ENCODE assay signal across 14 cellular contexts in genomic region chr1:198265073-198265661, GRCh38.
DNase-seq lines count a peak whose midpoint lies in the region; ATAC-seq, FAIRE-seq and TF ChIP-seq lines count a peak whose summit lies in the region.
"Had no signal": no experiment of that assay in that cellular context is flagged by ENCODE, and none has a peak within 500 bp of the region (broad histone marks: within the 10 kb centered on the region; RNA-seq: fewer than 3 reads in every experiment).

No MANE protein-coding gene starts in this region.

- H3K9me3 Mint-ChIP-seq in CD4-positive, alpha-beta T cell: no peaks in the 10 kb centered on the region

- CTCF ChIA-PET in endothelial cell of umbilical vein (lab: Charles Lee): interaction anchor here (0.8 to 1.6 kb wide), 7 partner anchors 11 to 109 kb away, joined by 3 to 12 read pairs (median 4); partner anchors contain the start of gene NEK7
- CTCF ChIA-PET in PC-9 (lab: Charles Lee): no interaction called here
- CTCF ChIA-PET in CD4-positive, alpha-beta T cell (lab: Charles Lee): interaction anchor here (0.7 to 1.0 kb wide), 2 partner anchors 11 to 18 kb away, joined by 3 read pairs; no protein-coding TSS in a partner anchor

- TF ChIP-seq CTCF in endothelial cell of umbilical vein (IDR thresholded peaks at IDR 0.05; ENCODE audit: extremely low read depth in 1 of 2, insufficient read depth in 1 of 2, low read depth in 1 of 2, low read length in 2 of 2) (no peak), osteoblast (IDR thresholded peaks at IDR 0.05; ENCODE audit: extremely low read depth, low read depth, low read length) (no peak), PC-9 (conservative IDR thresholded peaks at IDR 0.05) (no peak)
- no peak for TF ChIP-seq CTCF in CD4-positive, alpha-beta T cell (IDR thresholded peaks at IDR 0.05)

- POLR2A ChIA-PET in endothelial cell of umbilical vein (lab: Charles Lee) (interaction anchor here (0.6 kb wide), 1 partner anchor 110 kb away, joined by 3 read pairs; no protein-coding TSS in a partner anchor), PC-9 (lab: Charles Lee; ENCODE audit: unreplicated experiment) (no interaction called here)
- POLR2A ChIA-PET in CD4-positive, alpha-beta T cell (lab: Charles Lee): interaction anchor here (1.3 to 1.5 kb wide), 2 partner anchors 10 to 425 kb away, joined by 4 read pairs; no protein-coding TSS in a partner anchor

- no peak overlapping the region for H3K4me3 ChIP-seq in endothelial cell of umbilical vein (replicated peaks in 1 of 3; ENCODE audit: insufficient read depth in 1 of 3, low read depth in 1 of 3, low read length in 3 of 3)
- no peak overlapping the region for H3K4me3 ChIP-seq in osteoblast (ENCODE audit: insufficient read depth, low read length)
- H3K4me3 ChIP-seq in PC-9: no peak overlapping the region

- no peak overlapping the region for H2AFZ ChIP-seq in endothelial cell of umbilical vein (ENCODE audit: low read depth, low read length)
- H2AFZ ChIP-seq in osteoblast (ENCODE audit: low read length): no peak overlapping the region
- H2AFZ ChIP-seq in PC-9: no peak overlapping the region

- H3K27me3 Mint-ChIP-seq in CD4-positive, alpha-beta T cell: no peaks in the 10 kb centered on the region

- dilution Hi-C loops in endothelial cell of umbilical vein (cut with MboI; ENCODE audit: extremely low pct_ligation_motif_present, low sequenced_read_pairs): no loop called here

- no peaks in the 10 kb centered on the region for H3K9me3 ChIP-seq in endothelial cell of umbilical vein (replicated peaks; ENCODE audit: control insufficient read depth, insufficient read depth, low read length)
- no peaks in the 10 kb centered on the region for H3K9me3 ChIP-seq in osteoblast (ENCODE audit: low read depth, low read length)
- H3K9me3 ChIP-seq in PC-9 (ENCODE audit: insufficient read depth, low read depth): no peaks in the 10 kb centered on the region
- H3K9me3 ChIP-seq in CD4-positive, alpha-beta T cell (ENCODE audit: control insufficient read depth, low read length): no peaks in the 10 kb centered on the region

- H3K9ac ChIP-seq in endothelial cell of umbilical vein (replicated peaks; ENCODE audit: extremely low read depth, insufficient read depth, low read length): no peak overlapping the region

- H3K4me1 ChIP-seq in endothelial cell of umbilical vein (ENCODE audit: control insufficient read depth, extremely low read depth, insufficient read depth, low read length) (peaks cover 42% of the 10 kb centered on the region), osteoblast (ENCODE audit: insufficient read depth, low read length) (peaks cover 40% of the 10 kb centered on the region), PC-9 (replicated peaks; ENCODE audit: insufficient read depth) (no peaks in the 10 kb centered on the region)

- BruUV-seq in endothelial cell of umbilical vein (replicated peaks; lab: Mats Ljungman, UMichigan) (no TSS peak), PC-9 (replicated peaks; lab: Mats Ljungman, UMichigan) (no TSS peak)

- H3K36me3 Mint-ChIP-seq in CD4-positive, alpha-beta T cell (ENCODE audit: low read depth): peaks cover 16% of the 10 kb centered on the region

- no peaks in the 10 kb centered on the region for H3K27me3 ChIP-seq in endothelial cell of umbilical vein (ENCODE audit: control insufficient read depth in 2 of 2, insufficient read depth in 2 of 2, low read length in 2 of 2)
- H3K27me3 ChIP-seq in osteoblast (ENCODE audit: insufficient read depth, low read length): no peaks in the 10 kb centered on the region
- H3K27me3 ChIP-seq in PC-9 (ENCODE audit: insufficient read depth, low read depth): no peaks in the 10 kb centered on the region
- no peaks in the 10 kb centered on the region for H3K27me3 ChIP-seq in CD4-positive, alpha-beta T cell (ENCODE audit: control insufficient read depth, insufficient read depth, low read length)

- DNase-seq in OCI-M1 (lab: John Stamatoyannopoulos, UW) (peak; percentile 77), endothelial cell of umbilical vein (ENCODE audit: low read depth, low spot score) (peak; percentile 61), osteoblast (ENCODE audit: insufficient read length, low spot score, missing footprints) (no peak), PC-9 (no peak), posterior vena cava (ENCODE audit: low spot score) (no peak)
- DNase-seq in CD4-positive, alpha-beta T cell: no peak
- DNase-seq: activated CD8-positive, alpha-beta memory T cell treated with anti-CD3 and anti-CD28 coated beads, Interleukin-2, amount 50 U/mL, for 4 hours; anterior cingulate cortex; NCI-H2227 treated with DMSO at 0.1 percent for 48 hours; substantia nigra had no signal

- no peaks in the 10 kb centered on the region for H3F3A ChIP-seq in PC-9 (ENCODE audit: insufficient read depth, low read depth)

- H3K27ac Mint-ChIP-seq in CD4-positive, alpha-beta T cell: no peak overlapping the region

- H4K20me1 ChIP-seq in endothelial cell of umbilical vein (replicated peaks; ENCODE audit: control insufficient read depth, extremely low read depth, insufficient read depth, low read length) (no peaks in the 10 kb centered on the region), osteoblast (ENCODE audit: insufficient read depth, low read length) (peaks cover 2% of the 10 kb centered on the region), PC-9 (ENCODE audit: insufficient read depth) (no peaks in the 10 kb centered on the region)

- peak; percentile 63 for ATAC-seq in GM19452 (IDR thresholded peaks at IDR 0.05; ENCODE audit: unreplicated experiment)
- ATAC-seq in GM19395 (IDR thresholded peaks at IDR 0.05; ENCODE audit: unreplicated experiment): no peak
- no peak for ATAC-seq in CD4-positive, alpha-beta T cell (ENCODE audit: poor library complexity)

- intact Hi-C loops in endothelial cell of umbilical vein (cut with micrococcal nuclease) (loop anchor here (5.0 kb wide), 2 partner anchors 178 to 348 kb away; partner anchors contain the start of gene LHX9), PC-9 (cut with micrococcal nuclease; ENCODE audit: unreplicated experiment) (no loop called here), posterior vena cava (cut with DNase I) (no loop called here)
- intact Hi-C loops in CD4-positive, alpha-beta T cell (cut with DNase I, micrococcal nuclease): loop anchor here in 1 of 2 experiments (10.0 kb wide), 2 partner anchors 50 to 340 kb away; no protein-coding TSS in a partner anchor

- H3K9me2 ChIP-seq in PC-9 (ENCODE audit: insufficient read depth): no peaks in the 10 kb centered on the region

- H3K9me1 ChIP-seq in endothelial cell of umbilical vein (replicated peaks; ENCODE audit: control insufficient read depth, extremely low read depth, insufficient read depth, low read length): no peaks in the 10 kb centered on the region

- H3K79me2 ChIP-seq in endothelial cell of umbilical vein (ENCODE audit: control insufficient read depth, insufficient read depth, low read length) (peaks cover 11% of the 10 kb centered on the region), osteoblast (ENCODE audit: insufficient read depth, low read length) (peaks cover 79% of the 10 kb centered on the region), PC-9 (ENCODE audit: low read depth) (no peaks in the 10 kb centered on the region)

- H3K4me2 ChIP-seq in endothelial cell of umbilical vein (ENCODE audit: insufficient read depth, low read length) (no peak overlapping the region), osteoblast (ENCODE audit: insufficient read depth, low read length) (no peak overlapping the region), PC-9 (no peak overlapping the region)

- H3K36me3 ChIP-seq in endothelial cell of umbilical vein (ENCODE audit: control insufficient read depth in 2 of 2, extremely low read depth in 1 of 2, insufficient read depth in 2 of 2, low read length in 2 of 2) (no peaks in the 10 kb centered on the region), osteoblast (ENCODE audit: insufficient read depth, low read length) (peaks cover 42% of the 10 kb centered on the region), PC-9 (ENCODE audit: low read depth) (no peaks in the 10 kb centered on the region)

- TF ChIP-seq POLR2A in endothelial cell of umbilical vein (IDR thresholded peaks at IDR 0.05; ENCODE audit: low read depth, low read length): no peak

- no peak overlapping the region for H3K4me3 Mint-ChIP-seq in CD4-positive, alpha-beta T cell

- H3K27ac ChIP-seq in endothelial cell of umbilical vein (ENCODE audit: insufficient read depth, low read depth, low read length) (no peak overlapping the region), osteoblast (ENCODE audit: low read depth, low read length) (peak overlapping the region; percentile 64), PC-9 (no peak overlapping the region)
- no peak overlapping the region for H3K27ac ChIP-seq in CD4-positive, alpha-beta T cell (ENCODE audit: low read depth, low read length)
- H3K27ac ChIP-seq: C4-2B had no signal

- H3K4me1 Mint-ChIP-seq in CD4-positive, alpha-beta T cell (ENCODE audit: low read depth): peaks cover 31% of the 10 kb centered on the region

- no peak for FAIRE-seq in endothelial cell of umbilical vein (lab: Jason Lieb, UNC)
- FAIRE-seq: endometrium had no signal

TF ChIP-seq in endothelial cell of umbilical vein, 7 proteins besides CTCF, POLR2A, EP300 and RAD21:
- TF ChIP-seq MAX (IDR thresholded peaks at IDR 0.05; ENCODE audit: insufficient read depth, insufficient read length): no peak
- TF ChIP-seq GATA2 (IDR thresholded peaks at IDR 0.05; ENCODE audit: insufficient read depth, insufficient read length, low read depth, low read length): no peak
- TF ChIP-seq FOS (IDR thresholded peaks at IDR 0.05; ENCODE audit: borderline replicate concordance, insufficient read depth, low read length): no peak
- TF ChIP-seq MYC (IDR thresholded peaks at IDR 0.05; ENCODE audit: low read depth, low read length): no peak
- TF ChIP-seq EZH2 (IDR thresholded peaks at IDR 0.05; ENCODE audit: borderline replicate concordance, low read depth, low read length, severe bottlenecking): no peak
- no peak for TF ChIP-seq JUN (IDR thresholded peaks at IDR 0.05; ENCODE audit: borderline replicate concordance, insufficient read depth, insufficient read length, low read depth)
- no peak for TF ChIP-seq POLR2AphosphoS5 (IDR thresholded peaks at IDR 0.05; ENCODE audit: insufficient read depth, low read depth, low read length)
TF ChIP-seq in endothelial cell of umbilical vein: peak in this region for 0.

Comparison
In these comparisons a context has a peak if more than half of its experiments do, and no peak if none do; other contexts are left out.
1. DNase-seq: peak in OCI-M1 (single experiment) and endothelial cell of umbilical vein (single experiment); none in osteoblast (single experiment), PC-9 (0 of 2), posterior vena cava (single experiment) and CD4-positive, alpha-beta T cell (0 of 10).